ENCODE assay signal across 15 cellular contexts in the genomic region with DNA sequence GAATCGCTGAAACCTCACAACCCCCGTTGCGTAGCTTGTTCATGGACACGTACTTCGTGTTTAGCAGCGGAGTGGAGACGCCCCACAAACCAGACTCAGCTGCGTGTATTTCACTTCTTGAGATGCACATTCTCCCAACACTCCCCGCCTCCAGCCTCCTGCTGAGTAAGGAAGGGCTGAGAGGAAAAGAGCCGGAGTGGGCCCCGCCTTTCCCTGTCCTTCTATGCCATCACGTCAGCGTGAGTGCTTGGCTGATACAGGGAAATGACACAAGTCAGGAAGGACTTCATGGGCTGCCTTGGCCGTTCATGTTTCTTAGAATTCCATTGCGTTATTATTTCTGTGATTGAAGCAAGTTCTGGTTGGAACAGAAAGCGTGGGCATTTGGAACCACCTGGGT.
DNase-seq lines count a peak whose midpoint lies in the region; ATAC-seq and TF ChIP-seq lines count a peak whose summit lies in the region.
"Had no signal": no experiment of that assay in that cellular context is flagged by ENCODE, and none has a peak within 500 bp of the region (broad histone marks: within the 10 kb centered on the region; RNA-seq: fewer than 3 reads in every experiment).

No MANE protein-coding gene starts in this region.

- peak; percentile 23 for DNase-seq in AG10803 (ENCODE audit: low read depth)
- DNase-seq in HCEC 1CT: peak; percentile 3
- peak; percentile 64 for DNase-seq in chondrocyte (ENCODE audit: low spot score)
- peak; percentile 74 for DNase-seq in lower lobe of right lung
- DNase-seq in mesendoderm: no peak
- no peak for DNase-seq in activated T-helper 1 cell treated with anti-CD3 and anti-CD28 coated beads, Interleukin-12 subunit alpha, Interleukin-12 subunit beta, Interleukin-2, Interleukin-4 antibody, amounts not matched to agents 30 ng/mL and 10 ng/mL and 1 ng/mL, durations not matched to agents 14 hours and 24 hours and 36 hours (ENCODE audit: low spot score)
- no peak for DNase-seq in NCI-H1092 treated with DMSO at 0.1 percent for 48 hours (lab: John Stamatoyannopoulos, UW)
- DNase-seq in KG1 (lab: John Stamatoyannopoulos, UW): no peak
- DNase-seq: activated naive CD8-positive, alpha-beta T cell treated with anti-CD3 and anti-CD28 coated beads, Interleukin-2, amount 10 ng/mL, durations not matched to agents 7 days and 5 days; activated T-cell treated with anti-CD3 and anti-CD28 coated beads, Interleukin-2, amount 50 U/mL, for 1 hour; Karpas-422; kidney; NCI-H1436 treated with DMSO at 0.1 percent for 48 hours had no signal

- no peaks in the 10 kb centered on the region for H3K9me3 ChIP-seq in lower lobe of right lung

- H3K4me3 Mint-ChIP-seq in chondrocyte (ENCODE audit: unreplicated experiment): no peak overlapping the region
- H3K4me3 Mint-ChIP-seq in activated T-helper 1 cell treated with anti-CD3 and anti-CD28 coated beads, Interleukin-12 subunit alpha, Interleukin-12 subunit beta, Interleukin-2, Interleukin-4 antibody, amounts not matched to agents 30 ng/mL and 10 ng/mL and 1 ng/mL, durations not matched to agents 14 hours and 24 hours and 36 hours: no peak overlapping the region
- H3K4me3 Mint-ChIP-seq: activated naive CD8-positive, alpha-beta T cell treated with anti-CD3 and anti-CD28 coated beads, Interleukin-2, amount 10 ng/mL, durations not matched to agents 7 days and 5 days had no signal

- no peak overlapping the region for H4K8ac ChIP-seq in mesendoderm (ENCODE audit: low read depth, low read length)

- TF ChIP-seq CTCF in AG10803 (conservative IDR thresholded peaks at IDR 0.05; ENCODE audit: low read length) (no peak), chondrocyte (IDR thresholded peaks at IDR 0.05) (no peak), lower lobe of right lung (IDR thresholded peaks at IDR 0.05) (no peak)

- H3K27ac ChIP-seq in lower lobe of right lung (no peak overlapping the region), mesendoderm (ENCODE audit: low read depth, low read length) (no peak overlapping the region)
- H3K27ac ChIP-seq: HL-60 had no signal

- H3K27ac Mint-ChIP-seq in chondrocyte (ENCODE audit: unreplicated experiment): no peak overlapping the region
- no peak overlapping the region for H3K27ac Mint-ChIP-seq in activated T-helper 1 cell treated with anti-CD3 and anti-CD28 coated beads, Interleukin-12 subunit alpha, Interleukin-12 subunit beta, Interleukin-2, Interleukin-4 antibody, amounts not matched to agents 30 ng/mL and 10 ng/mL and 1 ng/mL, durations not matched to agents 14 hours and 24 hours and 36 hours
- H3K27ac Mint-ChIP-seq: activated naive CD8-positive, alpha-beta T cell treated with anti-CD3 and anti-CD28 coated beads, Interleukin-2, amount 10 ng/mL, durations not matched to agents 7 days and 5 days had no signal

- H2BK120ac ChIP-seq in mesendoderm (ENCODE audit: low read depth, low read length): no peak overlapping the region

- H2AK5ac ChIP-seq in mesendoderm (ENCODE audit: low read length): no peak overlapping the region

- no peaks in the 10 kb centered on the region for H3K9me3 Mint-ChIP-seq in chondrocyte (ENCODE audit: low read depth)
- no peaks in the 10 kb centered on the region for H3K9me3 Mint-ChIP-seq in activated T-helper 1 cell treated with anti-CD3 and anti-CD28 coated beads, Interleukin-12 subunit alpha, Interleukin-12 subunit beta, Interleukin-2, Interleukin-4 antibody, amounts not matched to agents 30 ng/mL and 10 ng/mL and 1 ng/mL, durations not matched to agents 14 hours and 24 hours and 36 hours
- H3K9me3 Mint-ChIP-seq: activated naive CD8-positive, alpha-beta T cell treated with anti-CD3 and anti-CD28 coated beads, Interleukin-2, amount 10 ng/mL, durations not matched to agents 7 days and 5 days had no signal

- H3K23ac ChIP-seq in mesendoderm (ENCODE audit: low read length): no peak overlapping the region

- peaks cover 6% of the 10 kb centered on the region for H3K4me1 Mint-ChIP-seq in chondrocyte (ENCODE audit: low read depth)
- H3K4me1 Mint-ChIP-seq in activated T-helper 1 cell treated with anti-CD3 and anti-CD28 coated beads, Interleukin-12 subunit alpha, Interleukin-12 subunit beta, Interleukin-2, Interleukin-4 antibody, amounts not matched to agents 30 ng/mL and 10 ng/mL and 1 ng/mL, durations not matched to agents 14 hours and 24 hours and 36 hours (ENCODE audit: low read depth): no peaks in the 10 kb centered on the region
- H3K4me1 Mint-ChIP-seq: activated naive CD8-positive, alpha-beta T cell treated with anti-CD3 and anti-CD28 coated beads, Interleukin-2, amount 10 ng/mL, durations not matched to agents 7 days and 5 days had no signal

- no peak overlapping the region for H3K4me2 ChIP-seq in mesendoderm (ENCODE audit: low read length)

- H2BK5ac ChIP-seq in mesendoderm (ENCODE audit: low read length): no peak overlapping the region

- peaks cover 6% of the 10 kb centered on the region for H3K27me3 Mint-ChIP-seq in chondrocyte (ENCODE audit: low read depth)
- H3K27me3 Mint-ChIP-seq in activated T-helper 1 cell treated with anti-CD3 and anti-CD28 coated beads, Interleukin-12 subunit alpha, Interleukin-12 subunit beta, Interleukin-2, Interleukin-4 antibody, amounts not matched to agents 30 ng/mL and 10 ng/mL and 1 ng/mL, durations not matched to agents 14 hours and 24 hours and 36 hours (ENCODE audit: insufficient read depth): peaks cover 2% of the 10 kb centered on the region

- H2BK15ac ChIP-seq in mesendoderm (replicated peaks; ENCODE audit: low read depth): no peak overlapping the region

- H3K36me3 Mint-ChIP-seq in chondrocyte (ENCODE audit: low read depth): no peaks in the 10 kb centered on the region
- no peaks in the 10 kb centered on the region for H3K36me3 Mint-ChIP-seq in activated T-helper 1 cell treated with anti-CD3 and anti-CD28 coated beads, Interleukin-12 subunit alpha, Interleukin-12 subunit beta, Interleukin-2, Interleukin-4 antibody, amounts not matched to agents 30 ng/mL and 10 ng/mL and 1 ng/mL, durations not matched to agents 14 hours and 24 hours and 36 hours (ENCODE audit: low read depth)
- H3K36me3 Mint-ChIP-seq: activated naive CD8-positive, alpha-beta T cell treated with anti-CD3 and anti-CD28 coated beads, Interleukin-2, amount 10 ng/mL, durations not matched to agents 7 days and 5 days had no signal

- WGBS in mesendoderm (ENCODE audit: extremely low coverage, insufficient coverage, low lambda C conversion rate): no CpG with 5 or more reads among the region's 16 CpGs

- H3K4ac ChIP-seq in mesendoderm (ENCODE audit: low read depth, low read length): no peak overlapping the region

- H3K4me1 ChIP-seq in lower lobe of right lung (no peaks in the 10 kb centered on the region), mesendoderm (ENCODE audit: control insufficient read depth, low read depth, low read length) (no peaks in the 10 kb centered on the region)

- intact Hi-C loops in lower lobe of right lung (cut with DNase I): no loop called here
- intact Hi-C loops in activated T-helper 1 cell treated with anti-CD3 and anti-CD28 coated beads, Interleukin-12 subunit alpha, Interleukin-12 subunit beta, Interleukin-2, Interleukin-4 antibody, amounts not matched to agents 30 ng/mL and 10 ng/mL and 1 ng/mL, durations not matched to agents 14 hours and 24 hours and 36 hours (cut with micrococcal nuclease): no loop called here

- peak; percentile 87 to 95 for ATAC-seq in lower lobe of right lung
- ATAC-seq: SK-N-SH treated with all-trans-retinoic acid at 6 μM for 48 hours had no signal

- H3K56ac ChIP-seq in mesendoderm (ENCODE audit: low read length): no peak overlapping the region

- H3K9ac ChIP-seq in mesendoderm (ENCODE audit: low read length): no peak overlapping the region

- H3K4me3 ChIP-seq in AG10803 (ENCODE audit: low read length): no peak overlapping the region
- H3K4me3 ChIP-seq in lower lobe of right lung: no peak overlapping the region
- no peak overlapping the region for H3K4me3 ChIP-seq in mesendoderm (ENCODE audit: low read length)

- H3K79me1 ChIP-seq in mesendoderm (ENCODE audit: low read length): no peaks in the 10 kb centered on the region

- no peak overlapping the region for H3K18ac ChIP-seq in mesendoderm (ENCODE audit: low read length)

- no peaks in the 10 kb centered on the region for H3K79me2 ChIP-seq in mesendoderm (ENCODE audit: control insufficient read depth, insufficient read depth, low read length)

- H4K5ac ChIP-seq in mesendoderm (ENCODE audit: low read length): no peak overlapping the region

- no peaks in the 10 kb centered on the region for H3K27me3 ChIP-seq in lower lobe of right lung (ENCODE audit: low read depth)
- no peaks in the 10 kb centered on the region for H3K27me3 ChIP-seq in mesendoderm (ENCODE audit: insufficient read depth, low read length, poor library complexity)

- no peaks in the 10 kb centered on the region for H3K36me3 ChIP-seq in lower lobe of right lung
- H3K36me3 ChIP-seq in mesendoderm (ENCODE audit: control insufficient read depth, insufficient read depth, low read length): no peaks in the 10 kb centered on the region

Comparison
In these comparisons a context has a peak if more than half of its experiments do, and no peak if none do; other contexts are left out.
1. DNase-seq: peak in AG10803 (single experiment), HCEC 1CT (single experiment), chondrocyte (single experiment) and lower lobe of right lung (single experiment); none in mesendoderm (single experiment), activated T-helper 1 cell treated with anti-CD3 and anti-CD28 coated beads, Interleukin-12 subunit alpha, Interleukin-12 subunit beta, Interleukin-2, Interleukin-4 antibody, amounts not matched to agents 30 ng/mL and 10 ng/mL and 1 ng/mL, durations not matched to agents 14 hours and 24 hours and 36 hours (single experiment), NCI-H1092 treated with DMSO at 0.1 percent for 48 hours (single experiment) and KG1 (single experiment).